In the genomic region with DNA sequence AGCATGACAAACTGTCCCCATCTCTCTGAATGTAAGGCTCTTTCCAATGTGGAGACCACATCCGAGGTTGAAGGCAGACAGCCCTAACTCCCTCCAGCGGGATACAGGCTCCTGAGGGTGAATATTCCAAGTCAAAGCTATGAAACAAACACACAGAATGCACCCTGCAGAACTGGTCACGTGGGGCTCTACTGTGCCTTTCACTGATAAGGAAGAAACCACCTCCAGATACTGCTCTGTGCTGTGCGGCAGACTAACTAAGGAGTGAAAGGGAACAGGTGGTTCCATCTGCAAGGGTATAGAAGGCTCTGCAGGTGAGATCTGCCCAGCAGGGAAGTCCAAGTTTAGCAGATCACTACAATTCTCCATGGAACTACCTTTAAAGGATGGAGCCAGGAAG, we compare ENCODE assay signal across 11 cellular contexts.
"Had no signal": no experiment of that assay in that cellular context is flagged by ENCODE, and none has a peak within 500 bp of the region (broad histone marks: within the 10 kb centered on the region; RNA-seq: fewer than 3 reads in every experiment).

No MANE protein-coding gene starts in this region.

- H3K9me3 Mint-ChIP-seq: GM23338, H9, HFFc6 had no signal

- DNase-seq: GM23248, GOT3, H7, H9, HCEC 1CT, HFFc6 had no signal

- H3K4me2 ChIP-seq: GM23338 had no signal

- H3K4me3 Mint-ChIP-seq: GM23338, H9, HFFc6 had no signal

- FAIRE-seq: H1, H54 had no signal

- ATAC-seq: GM23338, HCT116 had no signal

- H3K27ac Mint-ChIP-seq: GM23338, H9, HFFc6 had no signal

- H2AFZ ChIP-seq: GM23248, GM23338 had no signal

- H3K27ac ChIP-seq: GM23248 had no signal

- H3K4me1 ChIP-seq: HAP-1 had no signal

- H3K9ac ChIP-seq: GM23248 had no signal

- H3K9me3 ChIP-seq: HAP-1 had no signal

- H3K4me3 ChIP-seq: GM23248, GM23338, HAP-1 had no signal

- H3K36me3 ChIP-seq: HAP-1 had no signal
